17 cellular contexts compared by ENCODE assay signal in genomic region chr5:8470489-8470888, GRCh38.
DNase-seq lines count a peak whose midpoint lies in the region; ATAC-seq, FAIRE-seq and TF ChIP-seq lines count a peak whose summit lies in the region.
"Had no signal": no experiment of that assay in that cellular context is flagged by ENCODE, and none has a peak within 500 bp of the region (broad histone marks: within the 10 kb centered on the region; RNA-seq: fewer than 3 reads in every experiment).

No MANE protein-coding gene starts in this region.

- H3K79me2 ChIP-seq in K562 (ENCODE audit: control insufficient read depth, insufficient read depth, low read length) = no peaks in the 10 kb centered on the region

- in situ Hi-C loops in K562 (cut with MboI) = no loop called here

- no peaks in the 10 kb centered on the region for H3K27me3 ChIP-seq in K562 (ENCODE audit: control insufficient read depth in 2 of 2, insufficient read depth in 2 of 2, low read length in 2 of 2)
- H3K27me3 ChIP-seq: BE2C had no signal

- no peak overlapping the region for H3K9ac ChIP-seq in K562 (ENCODE audit: insufficient read depth in 1 of 2, low read depth in 2 of 2, low read length in 2 of 2)
- H3K9ac ChIP-seq: KMS-11 had no signal

- DNase-seq in NCI-H748 (lab: John Stamatoyannopoulos, UW; ENCODE audit: unreplicated experiment) (peak; percentile 33), NCI-H748 treated with DMSO at 0.1 percent for 48 hours (lab: John Stamatoyannopoulos, UW) (no peak), K562 (ENCODE audit: extremely low read depth in 1 of 4, low spot score in 3 of 4) (no peak), DMS114 treated with DMSO at 0.1 percent for 48 hours (lab: John Stamatoyannopoulos, UW; ENCODE audit: unreplicated experiment) (no peak), erythroblast (lab: John Stamatoyannopoulos, UW) (no peak), HTR-8/SVneo (ENCODE audit: insufficient read length, low spot score) (no peak)
- DNase-seq: BE2C; CD4-positive, alpha-beta T cell; DMS79 treated with DMSO at 0.1 percent for 48 hours; EL; H9 had no signal

- no peak overlapping the region for H3K4me3 ChIP-seq in HEK293 (ENCODE audit: low read depth, low read length)
- H3K4me3 ChIP-seq in K562 = no peak overlapping the region

- H3K27ac ChIP-seq in HEK293 (ENCODE audit: extremely low read depth, low read depth, low read length) (no peak overlapping the region), K562 (ENCODE audit: extremely low read depth, low read depth, low read length) (no peak overlapping the region)
- H3K27ac ChIP-seq: C4-2B, KMS-11 had no signal

- TF ChIP-seq CTCF in HEK293 (tag by site-specific recombination; IDR thresholded peaks at IDR 0.05) = no peak
- no peak for TF ChIP-seq CTCF in K562 (IDR thresholded peaks at IDR 0.05 in 2 of 3, conservative IDR thresholded peaks at IDR 0.05 in 1 of 3; ENCODE audit: insufficient read depth in 2 of 3, low read depth in 1 of 3, low read length in 3 of 3)

- BruUV-seq in K562 (replicated peaks; lab: Mats Ljungman, UMichigan) = no TSS peak

- WGBS in K562 (ENCODE audit: insufficient coverage, low coverage, missing lambda C conversion rate) = 6% methylated on average over 4 of the region's 4 CpGs

- no peak for FAIRE-seq in K562 (lab: Jason Lieb, UNC)
- FAIRE-seq in HTR-8/SVneo (lab: Jason Lieb, UNC) = no peak
- FAIRE-seq: GM12891, GM19239, H1 had no signal

- no peak for ATAC-seq in K562

- H3K9me3 ChIP-seq in HEK293 (ENCODE audit: control insufficient read depth, insufficient read depth, low read depth, low read length) (no peaks in the 10 kb centered on the region), K562 (replicated peaks; ENCODE audit: control insufficient read depth, insufficient read depth, low read depth, low read length) (peaks cover 4% of the 10 kb centered on the region; the same call in 1 of the 2 replicates)

- H3K4me2 ChIP-seq in K562 (ENCODE audit: insufficient read depth, low read length) = no peak overlapping the region
- H3K4me2 ChIP-seq: KMS-11 had no signal

- H3K36me3 ChIP-seq in HEK293 (ENCODE audit: control insufficient read depth in 2 of 2, insufficient read depth in 1 of 2, low read length in 2 of 2) (no peaks in the 10 kb centered on the region), K562 (ENCODE audit: control insufficient read depth, insufficient read depth, low read length) (no peaks in the 10 kb centered on the region)
- H3K36me3 ChIP-seq: BE2C had no signal

- no peaks in the 10 kb centered on the region for H3K4me1 ChIP-seq in HEK293 (ENCODE audit: control insufficient read depth, insufficient read depth, low read length)
- no peaks in the 10 kb centered on the region for H3K4me1 ChIP-seq in K562 (replicated peaks in 1 of 2; ENCODE audit: control insufficient read depth in 2 of 2, insufficient read depth in 2 of 2, low read length in 2 of 2)
- H3K4me1 ChIP-seq: BE2C had no signal

- POLR2A ChIA-PET in HEK293 (lab: Yijun Ruan, JAX) = no interaction called here
- POLR2A ChIA-PET in K562 (lab: Yijun Ruan, JAX) = no interaction called here

- H4K20me1 ChIP-seq in K562 (replicated peaks; ENCODE audit: control insufficient read depth, insufficient read depth, low read length) = no peaks in the 10 kb centered on the region

- no peaks in the 10 kb centered on the region for H3K9me1 ChIP-seq in K562 (ENCODE audit: control insufficient read depth, insufficient read depth, low read length)

- no peak for TF ChIP-seq RAD21 in K562 (CRISPR knock-in tag; conservative IDR thresholded peaks at IDR 0.05 in 1 of 2, IDR thresholded peaks at IDR 0.05 in 1 of 2)

- intact Hi-C loops in K562 (cut with micrococcal nuclease) = no loop called here

- TF ChIP-seq POLR2A in K562 (conservative IDR thresholded peaks at IDR 0.05) (no peak), erythroblast (IDR thresholded peaks at IDR 0.05; ENCODE audit: low read length) (no peak)

- no peak overlapping the region for H2AFZ ChIP-seq in K562 (ENCODE audit: low read depth, low read length)

- no peak for TF ChIP-seq EP300 in K562 (IDR thresholded peaks at IDR 0.05; ENCODE audit: low read length)

- CTCF ChIA-PET in HEK293 (lab: Yijun Ruan, JAX) = no interaction called here
- CTCF ChIA-PET in K562 (lab: Yijun Ruan, JAX; ENCODE audit: low intra/inter-chr PET ratio) = no interaction called here

TF ChIP-seq in HEK293, 187 proteins besides CTCF, POLR2A, EP300 and RAD21:
- TF ChIP-seq SETDB1 (IDR thresholded peaks at IDR 0.05; ENCODE audit: insufficient read length, low read length) = peak; percentile 65
- TF ChIP-seq ZNF211 (tag by site-specific recombination; IDR thresholded peaks at IDR 0.05; ENCODE audit: low read depth) = no peak

TF ChIP-seq in K562, 482 proteins besides CTCF, POLR2A, EP300 and RAD21:
- TF ChIP-seq ZFP36 (IDR thresholded peaks at IDR 0.05; ENCODE audit: low read depth, low read length, partially characterized antibody) (peak; percentile 40), TCF7 (IDR thresholded peaks at IDR 0.05; ENCODE audit: borderline replicate concordance) (no peak), HDAC1 (IDR thresholded peaks at IDR 0.05) (no peak), THAP7 (CRISPR knock-in tag; IDR thresholded peaks at IDR 0.05) (no peak), TRIM28 (IDR thresholded peaks at IDR 0.05) (0 out of 2 replicates have a peak, but pooled peaks have one; percentile 51), SLC30A9 (CRISPR knock-in tag; IDR thresholded peaks at IDR 0.05) (no peak), PCBP2 (IDR thresholded peaks at IDR 0.05; ENCODE audit: low read depth, low read length, poor library complexity, severe bottlenecking) (no peak), CBX8 (IDR thresholded peaks at IDR 0.05; ENCODE audit: borderline replicate concordance, extremely low read depth, low read depth, low read length, poor library complexity, severe bottlenecking) (no peak), DPF2 (IDR thresholded peaks at IDR 0.05) (no peak), CBX3 (IDR thresholded peaks at IDR 0.05; ENCODE audit: borderline replicate concordance in 1 of 2, low read length in 2 of 2) (0 out of 3 replicates have a peak, but pooled peaks of 1 of the 2 experiments have one; percentile 45), MYNN (IDR thresholded peaks at IDR 0.05) (no peak), MYNN (CRISPR knock-in tag; IDR thresholded peaks at IDR 0.05) (no peak)
